8 cellular contexts compared by ENCODE assay signal in genomic region chr2:160491922-160492371, GRCh38. TPM values are rescaled to one million over a fixed set of nuclear protein-coding genes. Genes with fewer than 3 reads are reported as not detected.
DNase-seq lines count a peak whose midpoint lies in the region; ATAC-seq and TF ChIP-seq lines count a peak whose summit lies in the region.

No MANE protein-coding gene starts in this region.

- H3K4me3 Mint-ChIP-seq in neural crest cell = peak overlapping the region; percentile 89

- no peak for TF ChIP-seq CTCF in neural crest cell (conservative IDR thresholded peaks at IDR 0.05)

- peak overlapping the region; percentile 91 for H3K27ac ChIP-seq in epithelial cell of prostate

- H3K9me3 Mint-ChIP-seq in neural crest cell = no peaks in the 10 kb centered on the region

- peaks cover 24% of the 10 kb centered on the region for H3K4me1 Mint-ChIP-seq in neural crest cell

- peaks cover 15% of the 10 kb centered on the region for H3K27me3 Mint-ChIP-seq in neural crest cell (ENCODE audit: low read depth)

- no peak for ATAC-seq in HG03439 (IDR thresholded peaks at IDR 0.05; ENCODE audit: unreplicated experiment)

- no peaks in the 10 kb centered on the region for H3K36me3 Mint-ChIP-seq in neural crest cell (ENCODE audit: low read depth)

- H3K27ac Mint-ChIP-seq in neural crest cell (ENCODE audit: unreplicated experiment) = peak overlapping the region; percentile 17

- DNase-seq in EH (ENCODE audit: low read depth) (peak; percentile 87), RPMI8226 (peak; percentile 59), epithelial cell of prostate (ENCODE audit: low read depth, low spot score) (no peak), neural crest cell (ENCODE audit: low read depth, low spot score) (no peak), NCI-H2029 treated with DMSO at 0.1 percent for 48 hours (lab: John Stamatoyannopoulos, UW) (no peak), HPDE6-E6E7 (ENCODE audit: extremely low spot score) (no peak), NCI-H345 treated with DMSO at 0.1 percent for 48 hours (lab: John Stamatoyannopoulos, UW; ENCODE audit: unreplicated experiment) (no peak)

RNA-seq across cellular contexts. Expression of gene RBMS1, which starts 1.7 kb away (rescaled TPM):
- 28.4 and 31.0 TPM in 2 replicates for total RNA-seq in neural crest cell

Comparison
In these comparisons a context has a peak if more than half of its experiments do, and no peak if none do; other contexts are left out.
1. DNase-seq: peak in EH (single experiment) and RPMI8226 (single experiment); none in epithelial cell of prostate (single experiment), neural crest cell (single experiment), NCI-H2029 treated with DMSO at 0.1 percent for 48 hours (single experiment), HPDE6-E6E7 (single experiment) and NCI-H345 treated with DMSO at 0.1 percent for 48 hours (single experiment).